ENCODE assay signal across 1 cellular context in the genomic region with DNA sequence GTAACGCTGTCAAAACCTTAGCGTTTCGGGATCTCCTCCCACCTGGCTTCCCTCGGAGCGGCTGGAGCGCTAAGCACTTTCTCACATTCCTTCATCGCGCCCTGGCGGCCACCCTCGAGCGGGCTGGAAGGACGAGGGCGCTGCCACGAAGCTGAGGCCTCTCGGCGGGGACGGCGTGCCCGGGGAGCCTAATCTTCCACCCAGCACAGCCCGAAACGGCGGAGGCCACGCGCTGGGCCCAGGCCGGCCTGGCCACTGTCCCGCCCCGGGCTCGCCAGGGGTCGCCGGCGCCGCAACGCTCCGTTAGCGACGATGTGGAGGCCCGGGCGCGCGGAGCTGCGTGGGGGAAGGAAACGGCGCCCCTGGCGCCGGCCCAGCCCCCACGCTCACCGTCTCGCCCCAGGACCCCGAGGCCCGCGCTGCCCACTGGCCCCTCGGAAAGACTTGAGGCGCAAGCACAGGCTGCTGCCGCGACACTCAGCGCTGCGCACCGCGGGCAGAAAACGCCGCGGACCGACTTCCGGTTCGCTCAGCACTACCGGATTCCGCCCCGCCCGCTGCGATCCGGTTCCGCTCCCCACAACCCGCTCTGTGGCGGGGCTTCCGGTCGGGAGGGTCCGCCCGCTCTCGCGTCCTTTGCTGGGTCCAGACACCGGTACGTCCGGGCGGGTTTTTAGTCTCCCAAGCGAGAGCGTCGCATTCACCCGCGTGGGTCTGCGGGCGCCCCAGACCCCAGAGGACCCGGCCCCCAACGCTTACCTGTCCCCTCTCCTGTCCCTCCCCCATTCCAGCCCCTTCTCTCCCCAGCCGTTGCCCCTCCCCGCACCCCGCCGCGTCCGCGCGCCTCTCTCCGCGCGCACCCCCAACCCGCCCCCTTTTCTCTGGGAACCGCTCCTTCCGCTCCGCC.
TF ChIP-seq lines count a peak whose summit lies in the region.

A gene with protein sequence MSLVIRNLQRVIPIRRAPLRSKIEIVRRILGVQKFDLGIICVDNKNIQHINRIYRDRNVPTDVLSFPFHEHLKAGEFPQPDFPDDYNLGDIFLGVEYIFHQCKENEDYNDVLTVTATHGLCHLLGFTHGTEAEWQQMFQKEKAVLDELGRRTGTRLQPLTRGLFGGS (plus strand): TSS at position 582 of the 907 bp plus-strand sequence. CDS start 572 bp downstream, outside the sequence.

TF ChIP-seq in HepG2, 621 proteins besides CTCF, POLR2A, EP300 and RAD21 (continued from another document and continues in another):
- TF ChIP-seq, protein P1, sequence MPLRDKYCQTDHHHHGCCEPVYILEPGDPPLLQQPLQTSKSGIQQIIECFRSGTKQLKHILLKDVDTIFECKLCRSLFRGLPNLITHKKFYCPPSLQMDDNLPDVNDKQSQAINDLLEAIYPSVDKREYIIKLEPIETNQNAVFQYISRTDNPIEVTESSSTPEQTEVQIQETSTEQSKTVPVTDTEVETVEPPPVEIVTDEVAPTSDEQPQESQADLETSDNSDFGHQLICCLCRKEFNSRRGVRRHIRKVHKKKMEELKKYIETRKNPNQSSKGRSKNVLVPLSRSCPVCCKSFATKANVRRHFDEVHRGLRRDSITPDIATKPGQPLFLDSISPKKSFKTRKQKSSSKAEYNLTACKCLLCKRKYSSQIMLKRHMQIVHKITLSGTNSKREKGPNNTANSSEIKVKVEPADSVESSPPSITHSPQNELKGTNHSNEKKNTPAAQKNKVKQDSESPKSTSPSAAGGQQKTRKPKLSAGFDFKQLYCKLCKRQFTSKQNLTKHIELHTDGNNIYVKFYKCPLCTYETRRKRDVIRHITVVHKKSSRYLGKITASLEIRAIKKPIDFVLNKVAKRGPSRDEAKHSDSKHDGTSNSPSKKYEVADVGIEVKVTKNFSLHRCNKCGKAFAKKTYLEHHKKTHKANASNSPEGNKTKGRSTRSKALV (CRISPR knock-in tag; IDR thresholded peaks at IDR 0.05): no peak; the same call in 1 of the 2 replicates
- TF ChIP-seq, protein P2, sequence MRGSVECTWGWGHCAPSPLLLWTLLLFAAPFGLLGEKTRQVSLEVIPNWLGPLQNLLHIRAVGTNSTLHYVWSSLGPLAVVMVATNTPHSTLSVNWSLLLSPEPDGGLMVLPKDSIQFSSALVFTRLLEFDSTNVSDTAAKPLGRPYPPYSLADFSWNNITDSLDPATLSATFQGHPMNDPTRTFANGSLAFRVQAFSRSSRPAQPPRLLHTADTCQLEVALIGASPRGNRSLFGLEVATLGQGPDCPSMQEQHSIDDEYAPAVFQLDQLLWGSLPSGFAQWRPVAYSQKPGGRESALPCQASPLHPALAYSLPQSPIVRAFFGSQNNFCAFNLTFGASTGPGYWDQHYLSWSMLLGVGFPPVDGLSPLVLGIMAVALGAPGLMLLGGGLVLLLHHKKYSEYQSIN (CRISPR knock-in tag; IDR thresholded peaks at IDR 0.05; ENCODE audit: borderline replicate concordance): no peak
- TF ChIP-seq, protein P3, sequence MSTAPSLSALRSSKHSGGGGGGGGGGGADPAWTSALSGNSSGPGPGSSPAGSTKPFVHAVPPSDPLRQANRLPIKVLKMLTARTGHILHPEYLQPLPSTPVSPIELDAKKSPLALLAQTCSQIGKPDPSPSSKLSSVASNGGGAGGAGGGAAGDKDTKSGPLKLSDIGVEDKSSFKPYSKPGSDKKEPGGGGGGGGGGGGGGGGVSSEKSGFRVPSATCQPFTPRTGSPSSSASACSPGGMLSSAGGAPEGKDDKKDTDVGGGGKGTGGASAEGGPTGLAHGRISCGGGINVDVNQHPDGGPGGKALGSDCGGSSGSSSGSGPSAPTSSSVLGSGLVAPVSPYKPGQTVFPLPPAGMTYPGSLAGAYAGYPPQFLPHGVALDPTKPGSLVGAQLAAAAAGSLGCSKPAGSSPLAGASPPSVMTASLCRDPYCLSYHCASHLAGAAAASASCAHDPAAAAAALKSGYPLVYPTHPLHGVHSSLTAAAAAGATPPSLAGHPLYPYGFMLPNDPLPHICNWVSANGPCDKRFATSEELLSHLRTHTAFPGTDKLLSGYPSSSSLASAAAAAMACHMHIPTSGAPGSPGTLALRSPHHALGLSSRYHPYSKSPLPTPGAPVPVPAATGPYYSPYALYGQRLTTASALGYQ (CRISPR knock-in tag; IDR thresholded peaks at IDR 0.05): no peak
- TF ChIP-seq, protein P4, sequence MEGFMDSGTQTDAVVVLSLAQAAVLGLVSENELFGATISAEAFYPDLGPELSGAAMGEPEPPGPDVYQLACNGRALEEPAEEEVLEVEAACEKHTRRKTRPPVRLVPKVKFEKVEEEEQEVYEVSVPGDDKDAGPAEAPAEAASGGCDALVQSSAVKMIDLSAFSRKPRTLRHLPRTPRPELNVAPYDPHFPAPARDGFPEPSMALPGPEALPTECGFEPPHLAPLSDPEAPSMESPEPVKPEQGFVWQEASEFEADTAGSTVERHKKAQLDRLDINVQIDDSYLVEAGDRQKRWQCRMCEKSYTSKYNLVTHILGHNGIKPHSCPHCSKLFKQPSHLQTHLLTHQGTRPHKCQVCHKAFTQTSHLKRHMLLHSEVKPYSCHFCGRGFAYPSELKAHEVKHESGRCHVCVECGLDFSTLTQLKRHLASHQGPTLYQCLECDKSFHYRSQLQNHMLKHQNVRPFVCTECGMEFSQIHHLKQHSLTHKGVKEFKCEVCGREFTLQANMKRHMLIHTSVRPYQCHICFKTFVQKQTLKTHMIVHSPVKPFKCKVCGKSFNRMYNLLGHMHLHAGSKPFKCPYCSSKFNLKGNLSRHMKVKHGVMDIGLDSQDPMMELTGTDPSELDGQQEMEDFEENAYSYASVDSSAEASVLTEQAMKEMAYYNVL (CRISPR knock-in tag; IDR thresholded peaks at IDR 0.05; ENCODE audit: borderline replicate concordance): 0 out of 2 replicates have a peak, but pooled peaks have one; percentile 28
- TF ChIP-seq DPF2 (CRISPR knock-in tag; IDR thresholded peaks at IDR 0.05; ENCODE audit: borderline replicate concordance, low read depth) (no peak), MTF2 (CRISPR knock-in tag; IDR thresholded peaks at IDR 0.05; ENCODE audit: borderline replicate concordance) (peak; percentile 98), MAF1 (CRISPR knock-in tag; IDR thresholded peaks at IDR 0.05; ENCODE audit: borderline replicate concordance) (no peak), RCOR2 (CRISPR knock-in tag; IDR thresholded peaks at IDR 0.05) (no peak), NRL (CRISPR knock-in tag; IDR thresholded peaks at IDR 0.05; ENCODE audit: borderline replicate concordance) (peak; percentile 47; the same call in 1 of the 2 replicates), ZNF264 (CRISPR knock-in tag; IDR thresholded peaks at IDR 0.05) (no peak), KLF13 (CRISPR knock-in tag; IDR thresholded peaks at IDR 0.05) (no peak), IKZF1 (IDR thresholded peaks at IDR 0.05) (no peak), ZNF75D (CRISPR knock-in tag; IDR thresholded peaks at IDR 0.05; ENCODE audit: borderline replicate concordance) (no peak), BCL6 (CRISPR knock-in tag; IDR thresholded peaks at IDR 0.05) (peak; percentile 54), ZIK1 (CRISPR knock-in tag; IDR thresholded peaks at IDR 0.05; ENCODE audit: borderline replicate concordance, low read depth) (peak; percentile 74; the same call in 1 of the 2 replicates), CBX2 (IDR thresholded peaks at IDR 0.05; ENCODE audit: low read depth, low read length) (no peak), CBX2 (CRISPR knock-in tag; IDR thresholded peaks at IDR 0.05; ENCODE audit: low read depth) (no peak), NR2F6 (IDR thresholded peaks at IDR 0.05) (no peak), NR2F6 (CRISPR knock-in tag; IDR thresholded peaks at IDR 0.05) (no peak)
- TF ChIP-seq, protein P5, sequence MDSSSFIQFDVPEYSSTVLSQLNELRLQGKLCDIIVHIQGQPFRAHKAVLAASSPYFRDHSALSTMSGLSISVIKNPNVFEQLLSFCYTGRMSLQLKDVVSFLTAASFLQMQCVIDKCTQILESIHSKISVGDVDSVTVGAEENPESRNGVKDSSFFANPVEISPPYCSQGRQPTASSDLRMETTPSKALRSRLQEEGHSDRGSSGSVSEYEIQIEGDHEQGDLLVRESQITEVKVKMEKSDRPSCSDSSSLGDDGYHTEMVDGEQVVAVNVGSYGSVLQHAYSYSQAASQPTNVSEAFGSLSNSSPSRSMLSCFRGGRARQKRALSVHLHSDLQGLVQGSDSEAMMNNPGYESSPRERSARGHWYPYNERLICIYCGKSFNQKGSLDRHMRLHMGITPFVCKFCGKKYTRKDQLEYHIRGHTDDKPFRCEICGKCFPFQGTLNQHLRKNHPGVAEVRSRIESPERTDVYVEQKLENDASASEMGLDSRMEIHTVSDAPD (CRISPR knock-in tag; IDR thresholded peaks at IDR 0.05): 0 out of 2 replicates have a peak, but pooled peaks have one; percentile 21
- TF ChIP-seq, protein P6, sequence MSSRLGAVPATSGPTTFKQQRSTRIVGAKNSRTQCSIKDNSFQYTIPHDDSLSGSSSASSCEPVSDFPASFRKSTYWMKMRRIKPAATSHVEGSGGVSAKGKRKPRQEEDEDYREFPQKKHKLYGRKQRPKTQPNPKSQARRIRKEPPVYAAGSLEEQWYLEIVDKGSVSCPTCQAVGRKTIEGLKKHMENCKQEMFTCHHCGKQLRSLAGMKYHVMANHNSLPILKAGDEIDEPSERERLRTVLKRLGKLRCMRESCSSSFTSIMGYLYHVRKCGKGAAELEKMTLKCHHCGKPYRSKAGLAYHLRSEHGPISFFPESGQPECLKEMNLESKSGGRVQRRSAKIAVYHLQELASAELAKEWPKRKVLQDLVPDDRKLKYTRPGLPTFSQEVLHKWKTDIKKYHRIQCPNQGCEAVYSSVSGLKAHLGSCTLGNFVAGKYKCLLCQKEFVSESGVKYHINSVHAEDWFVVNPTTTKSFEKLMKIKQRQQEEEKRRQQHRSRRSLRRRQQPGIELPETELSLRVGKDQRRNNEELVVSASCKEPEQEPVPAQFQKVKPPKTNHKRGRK (CRISPR knock-in tag; IDR thresholded peaks at IDR 0.05): no peak
- TF ChIP-seq, protein P7, sequence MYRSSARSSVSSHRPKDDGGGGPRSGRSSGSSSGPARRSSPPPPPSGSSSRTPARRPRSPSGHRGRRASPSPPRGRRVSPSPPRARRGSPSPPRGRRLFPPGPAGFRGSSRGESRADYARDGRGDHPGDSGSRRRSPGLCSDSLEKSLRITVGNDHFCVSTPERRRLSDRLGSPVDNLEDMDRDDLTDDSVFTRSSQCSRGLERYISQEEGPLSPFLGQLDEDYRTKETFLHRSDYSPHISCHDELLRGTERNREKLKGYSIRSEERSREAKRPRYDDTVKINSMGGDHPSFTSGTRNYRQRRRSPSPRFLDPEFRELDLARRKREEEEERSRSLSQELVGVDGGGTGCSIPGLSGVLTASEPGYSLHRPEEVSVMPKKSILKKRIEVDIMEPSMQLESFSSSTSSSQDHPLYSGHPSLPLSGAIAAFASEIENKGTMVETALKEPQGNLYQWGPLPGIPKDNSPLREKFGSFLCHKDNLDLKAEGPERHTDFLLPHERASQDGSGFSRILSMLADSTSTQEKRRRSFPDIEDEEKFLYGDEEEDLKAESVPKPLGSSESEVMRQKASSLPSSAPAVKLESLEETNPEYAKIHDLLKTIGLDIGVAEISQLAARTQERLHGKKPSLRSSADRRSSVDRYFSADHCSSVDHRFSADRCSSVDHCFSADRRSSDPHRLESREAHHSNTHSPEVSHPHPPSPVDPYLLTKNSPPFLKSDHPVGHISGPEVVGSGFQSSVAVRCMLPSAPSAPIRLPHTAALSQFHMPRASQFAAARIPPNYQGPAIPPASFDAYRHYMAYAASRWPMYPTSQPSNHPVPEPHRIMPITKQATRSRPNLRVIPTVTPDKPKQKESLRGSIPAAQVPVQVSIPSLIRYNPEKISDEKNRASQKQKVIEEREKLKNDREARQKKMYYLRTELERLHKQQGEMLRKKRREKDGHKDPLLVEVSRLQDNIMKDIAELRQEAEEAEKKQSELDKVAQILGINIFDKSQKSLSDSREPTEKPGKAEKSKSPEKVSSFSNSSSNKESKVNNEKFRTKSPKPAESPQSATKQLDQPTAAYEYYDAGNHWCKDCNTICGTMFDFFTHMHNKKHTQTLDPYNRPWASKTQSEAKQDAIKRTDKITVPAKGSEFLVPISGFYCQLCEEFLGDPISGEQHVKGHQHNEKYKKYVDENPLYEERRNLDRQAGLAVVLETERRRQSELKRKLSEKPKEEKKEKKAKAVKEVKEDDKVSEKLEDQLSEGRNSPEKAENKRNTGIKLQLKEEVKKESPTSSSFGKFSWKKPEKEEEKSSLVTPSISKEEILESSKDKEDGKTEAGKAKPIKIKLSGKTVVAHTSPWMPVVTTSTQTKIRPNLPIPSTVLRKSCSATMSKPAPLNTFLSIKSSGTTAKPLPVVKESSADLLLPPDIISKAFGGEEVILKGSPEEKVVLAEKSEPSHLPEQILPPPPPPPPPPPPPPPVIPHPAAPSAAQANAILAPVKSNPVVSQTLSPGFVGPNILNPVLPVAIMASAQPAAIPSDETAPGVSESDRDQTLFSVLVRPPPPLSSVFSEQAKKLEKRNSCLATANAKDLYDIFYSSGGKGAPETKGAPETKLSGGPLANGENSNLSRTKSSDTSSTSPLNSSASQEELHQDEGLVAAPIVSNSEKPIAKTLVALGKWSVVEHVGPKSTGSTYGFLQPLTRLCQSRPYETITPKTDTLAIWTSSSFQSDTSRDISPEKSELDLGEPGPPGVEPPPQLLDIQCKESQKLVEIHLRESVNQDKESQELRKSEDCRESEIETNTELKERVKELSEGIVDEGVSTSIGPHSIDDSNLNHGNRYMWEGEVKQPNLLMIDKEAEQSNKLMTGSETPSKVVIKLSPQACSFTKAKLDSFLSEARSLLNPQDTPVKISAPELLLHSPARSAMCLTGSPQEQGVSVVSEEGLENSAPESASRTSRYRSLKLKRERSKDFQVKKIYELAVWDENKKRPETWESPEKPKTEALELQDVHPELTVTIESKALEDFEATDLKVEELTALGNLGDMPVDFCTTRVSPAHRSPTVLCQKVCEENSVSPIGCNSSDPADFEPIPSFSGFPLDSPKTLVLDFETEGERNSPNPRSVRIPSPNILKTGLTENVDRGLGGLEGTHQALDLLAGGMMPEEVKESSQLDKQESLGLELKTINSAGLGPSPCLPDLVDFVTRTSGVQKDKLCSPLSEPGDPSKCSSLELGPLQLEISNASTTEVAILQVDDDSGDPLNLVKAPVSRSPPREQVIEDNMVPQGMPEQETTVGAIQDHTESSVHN (CRISPR knock-in tag; IDR thresholded peaks at IDR 0.05): 0 out of 2 replicates have a peak, but pooled peaks have one; percentile 23
- TF ChIP-seq, protein P8, sequence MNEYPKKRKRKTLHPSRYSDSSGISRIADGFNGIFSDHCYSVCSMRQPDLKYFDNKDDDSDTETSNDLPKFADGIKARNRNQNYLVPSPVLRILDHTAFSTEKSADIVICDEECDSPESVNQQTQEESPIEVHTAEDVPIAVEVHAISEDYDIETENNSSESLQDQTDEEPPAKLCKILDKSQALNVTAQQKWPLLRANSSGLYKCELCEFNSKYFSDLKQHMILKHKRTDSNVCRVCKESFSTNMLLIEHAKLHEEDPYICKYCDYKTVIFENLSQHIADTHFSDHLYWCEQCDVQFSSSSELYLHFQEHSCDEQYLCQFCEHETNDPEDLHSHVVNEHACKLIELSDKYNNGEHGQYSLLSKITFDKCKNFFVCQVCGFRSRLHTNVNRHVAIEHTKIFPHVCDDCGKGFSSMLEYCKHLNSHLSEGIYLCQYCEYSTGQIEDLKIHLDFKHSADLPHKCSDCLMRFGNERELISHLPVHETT (CRISPR knock-in tag; conservative IDR thresholded peaks at IDR 0.05): peak; percentile 100
- TF ChIP-seq, protein P9, sequence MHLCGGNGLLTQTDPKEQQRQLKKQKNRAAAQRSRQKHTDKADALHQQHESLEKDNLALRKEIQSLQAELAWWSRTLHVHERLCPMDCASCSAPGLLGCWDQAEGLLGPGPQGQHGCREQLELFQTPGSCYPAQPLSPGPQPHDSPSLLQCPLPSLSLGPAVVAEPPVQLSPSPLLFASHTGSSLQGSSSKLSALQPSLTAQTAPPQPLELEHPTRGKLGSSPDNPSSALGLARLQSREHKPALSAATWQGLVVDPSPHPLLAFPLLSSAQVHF (CRISPR knock-in tag; IDR thresholded peaks at IDR 0.05): no peak
